ENCODE assay signal across 18 cellular contexts in the genomic region with DNA sequence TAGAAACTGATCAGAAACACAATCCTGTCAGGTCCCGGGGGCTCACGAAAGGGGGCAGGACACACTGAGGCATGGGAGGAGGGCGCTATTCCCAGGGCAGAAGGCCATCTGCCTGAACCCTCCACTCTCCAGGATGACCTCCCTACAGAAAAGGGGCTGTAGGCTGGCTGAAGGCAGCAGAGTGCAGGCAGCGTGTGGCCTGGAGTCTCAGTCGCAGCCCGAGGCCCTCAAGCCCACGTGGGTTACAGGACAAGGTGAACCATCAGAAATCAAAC. TPM values are rescaled to one million over a fixed set of nuclear protein-coding genes. Genes with fewer than 3 reads are reported as not detected.
A peak's percentile ranks its signal among the peaks of the same experiment; 100 is the strongest.
DNase-seq lines count a peak whose midpoint lies in the region; ATAC-seq and TF ChIP-seq lines count a peak whose summit lies in the region.
"Had no signal": no experiment of that assay in that cellular context is flagged by ENCODE, and none has a peak within 500 bp of the region (broad histone marks: within the 10 kb centered on the region; RNA-seq: fewer than 3 reads in every experiment).

No MANE protein-coding gene starts in this region.

- H3K27me3 ChIP-seq in HUES48 (ENCODE audit: control insufficient read depth, insufficient read depth, low read length) (no peaks in the 10 kb centered on the region), skeletal muscle tissue (ENCODE audit: control insufficient read depth in 3 of 3, insufficient read depth in 3 of 3, low read length in 3 of 3) (no peaks in the 10 kb centered on the region), MG63 (no peaks in the 10 kb centered on the region)

- DNase-seq in MG63 = no peak
- no peak for DNase-seq in stimulated activated CD4-positive, alpha-beta T cell treated with anti-CD3 and anti-CD28 coated beads, Interleukin-12 subunit alpha, Interleukin-12 subunit beta, amount 100 ng/mL, for 4 hours
- DNase-seq: CD4-positive, alpha-beta memory T cell; DND-41; H7; Kasumi-1; NCI-H1930; NCI-H2171; NCI-H446 treated with DMSO at 0.1 percent for 48 hours; NCI-H748 treated with DMSO at 0.1 percent for 48 hours; SIG-M5 had no signal

- H3K9me3 ChIP-seq in HUES48 (ENCODE audit: control insufficient read depth, insufficient read depth, low read length) = no peaks in the 10 kb centered on the region
- H3K9me3 ChIP-seq in skeletal muscle tissue (ENCODE audit: control insufficient read depth in 3 of 3, low read length in 3 of 3) = peaks cover 0 to 2% (median 0%) of the 10 kb centered on the region in 3 donors
- H3K9me3 ChIP-seq in MG63 = no peaks in the 10 kb centered on the region

- H3K27ac ChIP-seq in HUES48 (ENCODE audit: low read depth, low read length) (peak overlapping the region; percentile 49), VCaP (peak overlapping the region; percentile 98), skeletal muscle tissue (ENCODE audit: low read depth, low read length) (peak overlapping the region; percentile 88)

- H3K9ac ChIP-seq in HUES48 (ENCODE audit: low read depth, low read length) (no peak overlapping the region), skeletal muscle tissue (ENCODE audit: low read depth in 1 of 3, low read length in 3 of 3) (peak overlapping the region in 1 of 3 donors; percentile 25)

- peaks cover 22% of the 10 kb centered on the region for H3K27me3 Mint-ChIP-seq in nephron (ENCODE audit: low read depth)

- H3K9me3 Mint-ChIP-seq in nephron = no peaks in the 10 kb centered on the region
- H3K9me3 Mint-ChIP-seq: CD4-positive, alpha-beta memory T cell had no signal

- H3K4me3 ChIP-seq in HUES48 (ENCODE audit: low read depth, low read length) = no peak overlapping the region
- no peak overlapping the region for H3K4me3 ChIP-seq in skeletal muscle tissue (ENCODE audit: low read length in 3 of 3)
- no peak overlapping the region for H3K4me3 ChIP-seq in MG63

- H3K4me3 Mint-ChIP-seq in nephron = no peak overlapping the region
- H3K4me3 Mint-ChIP-seq: B cell; CD4-positive, alpha-beta memory T cell had no signal

- peaks cover 40% of the 10 kb centered on the region for H3K4me1 Mint-ChIP-seq in nephron
- H3K4me1 Mint-ChIP-seq: CD4-positive, alpha-beta memory T cell had no signal

- H3K27ac Mint-ChIP-seq in nephron = peak overlapping the region; percentile 18 to 96 (median 93)
- H3K27ac Mint-ChIP-seq: B cell; CD4-positive, alpha-beta memory T cell had no signal

- ATAC-seq in HG03378 (IDR thresholded peaks at IDR 0.05; ENCODE audit: unreplicated experiment) (no peak), GM18873 (IDR thresholded peaks at IDR 0.05; ENCODE audit: low FRiP score, unreplicated experiment) (no peak)

- TF ChIP-seq CTCF in VCaP (conservative IDR thresholded peaks at IDR 0.05) (no peak), nephron (IDR thresholded peaks at IDR 0.05; ENCODE audit: unreplicated experiment in 3 of 3) (no peak)

- H3K36me3 ChIP-seq in HUES48 (ENCODE audit: control insufficient read depth, insufficient read depth, low read length) = no peaks in the 10 kb centered on the region; the same call in 1 of the 2 replicates
- peaks cover 0 to 6% (median 2%) of the 10 kb centered on the region in 3 donors for H3K36me3 ChIP-seq in skeletal muscle tissue (ENCODE audit: control insufficient read depth in 3 of 3, insufficient read depth in 3 of 3, low read length in 3 of 3)
- peaks cover 97% of the 10 kb centered on the region for H3K36me3 ChIP-seq in MG63

- peaks cover 3% of the 10 kb centered on the region; the same call in 1 of the 2 replicates for H3K4me1 ChIP-seq in HUES48 (ENCODE audit: control insufficient read depth, insufficient read depth, low read length)
- peaks cover 36 to 38% (median 36%) of the 10 kb centered on the region in 3 donors for H3K4me1 ChIP-seq in skeletal muscle tissue (ENCODE audit: control insufficient read depth in 3 of 3, insufficient read depth in 3 of 3, low read length in 3 of 3)

- no peaks in the 10 kb centered on the region for H3K36me3 Mint-ChIP-seq in nephron (ENCODE audit: low read depth)
- H3K36me3 Mint-ChIP-seq: CD4-positive, alpha-beta memory T cell had no signal

RNA-seq across cellular contexts. Expression of gene LRRK1, which starts 18.3 kb away (rescaled TPM):
- 3.7 TPM for total RNA-seq in skeletal muscle tissue
- total RNA-seq in MG63 (2014; rRNA removed; shearing (Covaris generic); ENCODE audit: low replicate concordance) = 4.4 and 10.4 TPM in 2 replicates

RNA-seq across cellular contexts. Expression of gene ALDH1A3, which starts 21.2 kb away (rescaled TPM):
- 15.7 TPM for total RNA-seq in skeletal muscle tissue
- 879 and 1,090 TPM in 2 replicates for total RNA-seq in MG63 (2014; rRNA removed; shearing (Covaris generic); ENCODE audit: low replicate concordance)
- total RNA-seq: B cell; CD4-positive, alpha-beta memory T cell had no signal

Comparison
In these comparisons a context has a peak if more than half of its experiments do, and no peak if none do; other contexts are left out.
1. RNA of gene ALDH1A3, which starts 21.2 kb away (total RNA-seq): 879 to 1,090 TPM in MG63; 15.7 TPM in skeletal muscle tissue (single experiment); every median in the first group is over 10 times any median in the second.
2. Peak in every context shown above with its lines, with median percentiles within 50 percentile points of each other: H3K27ac ChIP-seq.